Comparison of ENCODE assay signal across 1 cellular context in genomic region chr9:98998441-98999151, GRCh38.
TF ChIP-seq lines count a peak whose summit lies in the region.

No MANE protein-coding gene starts in this region.

TF ChIP-seq in HepG2, 621 proteins besides CTCF, POLR2A, EP300 and RAD21 (continued from another document and continues in another):
- TF ChIP-seq ZNF687 (CRISPR knock-in tag; IDR thresholded peaks at IDR 0.05) = peak; percentile 30; the same call in 1 of the 2 replicates
- 0 out of 2 replicates have a peak, but pooled peaks have one; percentile 39 for TF ChIP-seq ZNF598 (CRISPR knock-in tag; IDR thresholded peaks at IDR 0.05; ENCODE audit: borderline replicate concordance)
- no peak for TF ChIP-seq MXI1 (IDR thresholded peaks at IDR 0.05; ENCODE audit: borderline replicate concordance, low read depth, low read length)
- no peak for TF ChIP-seq SNAPC5 (CRISPR knock-in tag; IDR thresholded peaks at IDR 0.05; ENCODE audit: borderline replicate concordance)
- peak; percentile 25; the same call in 1 of the 2 replicates for TF ChIP-seq ZNF574 (CRISPR knock-in tag; IDR thresholded peaks at IDR 0.05)
- no peak for TF ChIP-seq DMTF1 (CRISPR knock-in tag; IDR thresholded peaks at IDR 0.05)
- TF ChIP-seq ZNF883 (CRISPR knock-in tag; IDR thresholded peaks at IDR 0.05; ENCODE audit: not compliant biosample characterization) = peak; percentile 48
- TF ChIP-seq GLI4 (CRISPR knock-in tag; IDR thresholded peaks at IDR 0.05; ENCODE audit: borderline replicate concordance) = 0 out of 2 replicates have a peak, but pooled peaks have one; percentile 39
- no peak for TF ChIP-seq RNF219 (CRISPR knock-in tag; IDR thresholded peaks at IDR 0.05)
- TF ChIP-seq SRSF9 (IDR thresholded peaks at IDR 0.05; ENCODE audit: borderline replicate concordance, insufficient read depth, low read depth, low read length, poor library complexity, severe bottlenecking) = no peak
- TF ChIP-seq ZNF547 (CRISPR knock-in tag; IDR thresholded peaks at IDR 0.05) = 0 out of 2 replicates have a peak, but pooled peaks have one; percentile 49
- 0 out of 2 replicates have a peak, but pooled peaks have one; percentile 21 for TF ChIP-seq REPIN1 (CRISPR knock-in tag; IDR thresholded peaks at IDR 0.05; ENCODE audit: borderline replicate concordance, low read depth)
- TF ChIP-seq, protein P1, sequence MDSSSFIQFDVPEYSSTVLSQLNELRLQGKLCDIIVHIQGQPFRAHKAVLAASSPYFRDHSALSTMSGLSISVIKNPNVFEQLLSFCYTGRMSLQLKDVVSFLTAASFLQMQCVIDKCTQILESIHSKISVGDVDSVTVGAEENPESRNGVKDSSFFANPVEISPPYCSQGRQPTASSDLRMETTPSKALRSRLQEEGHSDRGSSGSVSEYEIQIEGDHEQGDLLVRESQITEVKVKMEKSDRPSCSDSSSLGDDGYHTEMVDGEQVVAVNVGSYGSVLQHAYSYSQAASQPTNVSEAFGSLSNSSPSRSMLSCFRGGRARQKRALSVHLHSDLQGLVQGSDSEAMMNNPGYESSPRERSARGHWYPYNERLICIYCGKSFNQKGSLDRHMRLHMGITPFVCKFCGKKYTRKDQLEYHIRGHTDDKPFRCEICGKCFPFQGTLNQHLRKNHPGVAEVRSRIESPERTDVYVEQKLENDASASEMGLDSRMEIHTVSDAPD (CRISPR knock-in tag; IDR thresholded peaks at IDR 0.05) = 0 out of 2 replicates have a peak, but pooled peaks have one; percentile 22
- no peak for TF ChIP-seq UBTF (CRISPR knock-in tag; IDR thresholded peaks at IDR 0.05)
- TF ChIP-seq SMAD1 (CRISPR knock-in tag; IDR thresholded peaks at IDR 0.05; ENCODE audit: borderline replicate concordance, low read depth) = 0 out of 2 replicates have a peak, but pooled peaks have one; percentile 41
- no peak for TF ChIP-seq ZNF318 (CRISPR knock-in tag; IDR thresholded peaks at IDR 0.05)
- peak; percentile 57 for TF ChIP-seq STAG1 (CRISPR knock-in tag; IDR thresholded peaks at IDR 0.05)
- TF ChIP-seq ZFX (CRISPR knock-in tag; IDR thresholded peaks at IDR 0.05; ENCODE audit: low read depth) = 0 out of 2 replicates have a peak, but pooled peaks have one; percentile 30
- TF ChIP-seq MXD4 (CRISPR knock-in tag; IDR thresholded peaks at IDR 0.05) = no peak
- TF ChIP-seq ZBTB7B (CRISPR knock-in tag; IDR thresholded peaks at IDR 0.05) = no peak
- TF ChIP-seq SMC3 (IDR thresholded peaks at IDR 0.05; ENCODE audit: low read length) = peak; percentile 51
- no peak for TF ChIP-seq ZNF451 (CRISPR knock-in tag; IDR thresholded peaks at IDR 0.05)
- TF ChIP-seq EEA1 (CRISPR knock-in tag; IDR thresholded peaks at IDR 0.05; ENCODE audit: borderline replicate concordance) = no peak
- 0 out of 2 replicates have a peak, but pooled peaks have one; percentile 41 for TF ChIP-seq IRF2 (CRISPR knock-in tag; IDR thresholded peaks at IDR 0.05)
- TF ChIP-seq ZNF557 (CRISPR knock-in tag; IDR thresholded peaks at IDR 0.05) = no peak
- no peak for TF ChIP-seq NR2F6 (IDR thresholded peaks at IDR 0.05)
- peak; percentile 40; the same call in 1 of the 2 replicates for TF ChIP-seq NR2F6 (CRISPR knock-in tag; IDR thresholded peaks at IDR 0.05)
